ENCODE assay signal across 2 cellular contexts in genomic region chr14:91061309-91061887, GRCh38.
TF ChIP-seq lines count a peak whose summit lies in the region.

No MANE protein-coding gene starts in this region.

TF ChIP-seq in IMR-90, 13 proteins besides CTCF, POLR2A, EP300 and RAD21:
- TF ChIP-seq ELK1 (IDR thresholded peaks at IDR 0.05; ENCODE audit: borderline replicate concordance, low read depth, low read length) (no peak), BHLHE40 (IDR thresholded peaks at IDR 0.05; ENCODE audit: low read depth, low read length) (no peak), USF2 (IDR thresholded peaks at IDR 0.05; ENCODE audit: low read depth, low read length) (no peak), MAZ (IDR thresholded peaks at IDR 0.05; ENCODE audit: borderline replicate concordance, low read depth, low read length) (no peak), RCOR1 (IDR thresholded peaks at IDR 0.05; ENCODE audit: insufficient replicate concordance, low read length) (no peak), SMC3 (IDR thresholded peaks at IDR 0.05; ENCODE audit: low read depth, low read length) (no peak), RFX5 (IDR thresholded peaks at IDR 0.05; ENCODE audit: low read depth, low read length) (no peak), FOS (IDR thresholded peaks at IDR 0.05; ENCODE audit: low read depth, low read length) (no peak), NFE2L2 (IDR thresholded peaks at IDR 0.05; ENCODE audit: low read depth, low read length) (no peak), CHD1 (IDR thresholded peaks at IDR 0.05; ENCODE audit: low read depth, low read length) (no peak), CEBPB (IDR thresholded peaks at IDR 0.05; ENCODE audit: low read depth, low read length) (no peak), MXI1 (IDR thresholded peaks at IDR 0.05; ENCODE audit: borderline replicate concordance, low read depth, low read length) (no peak), MAFK (IDR thresholded peaks at IDR 0.05; ENCODE audit: low read depth, low read length) (no peak)

TF ChIP-seq in WTC11, 78 proteins besides CTCF, POLR2A, EP300 and RAD21:
- no peak for TF ChIP-seq PRRX2 (CRISPR knock-in tag; IDR thresholded peaks at IDR 0.05)
- TF ChIP-seq GRHL2 (CRISPR knock-in tag; IDR thresholded peaks at IDR 0.05; ENCODE audit: insufficient replicate concordance, severe bottlenecking) = no peak
- no peak for TF ChIP-seq FOXK1 (CRISPR knock-in tag; IDR thresholded peaks at IDR 0.05)
- no peak for TF ChIP-seq KAT7 (CRISPR knock-in tag; IDR thresholded peaks at IDR 0.05; ENCODE audit: borderline replicate concordance)
- no peak for TF ChIP-seq OVOL2 (CRISPR knock-in tag; IDR thresholded peaks at IDR 0.05; ENCODE audit: borderline replicate concordance)
- no peak for TF ChIP-seq FOXP1 (CRISPR knock-in tag; IDR thresholded peaks at IDR 0.05; ENCODE audit: borderline replicate concordance)
- no peak for TF ChIP-seq IRF2 (CRISPR knock-in tag; IDR thresholded peaks at IDR 0.05; ENCODE audit: borderline replicate concordance, low read depth)
- TF ChIP-seq CREM (CRISPR knock-in tag; IDR thresholded peaks at IDR 0.05) = no peak
- TF ChIP-seq E2F1 (CRISPR knock-in tag; IDR thresholded peaks at IDR 0.05) = no peak
- no peak for TF ChIP-seq ZNF121 (CRISPR knock-in tag; IDR thresholded peaks at IDR 0.05)
- TF ChIP-seq MLX (CRISPR knock-in tag; IDR thresholded peaks at IDR 0.05) = no peak
- no peak for TF ChIP-seq HMGA2 (CRISPR knock-in tag; IDR thresholded peaks at IDR 0.05)
- TF ChIP-seq HMGXB4 (CRISPR knock-in tag; IDR thresholded peaks at IDR 0.05) = no peak
- no peak for TF ChIP-seq USF2 (CRISPR knock-in tag; IDR thresholded peaks at IDR 0.05)
- TF ChIP-seq SMAD4 (CRISPR knock-in tag; IDR thresholded peaks at IDR 0.05) = no peak
- no peak for TF ChIP-seq E2F5 (CRISPR knock-in tag; IDR thresholded peaks at IDR 0.05)
- no peak for TF ChIP-seq ARID4B (CRISPR knock-in tag; IDR thresholded peaks at IDR 0.05; ENCODE audit: borderline replicate concordance)
